ENCODE assay signal across 6 cellular contexts in genomic region chr16:13471478-13471877, GRCh38.
"Had no signal": no experiment of that assay in that cellular context is flagged by ENCODE, and none has a peak within 500 bp of the region (broad histone marks: within the 10 kb centered on the region; RNA-seq: fewer than 3 reads in every experiment).

No MANE protein-coding gene starts in this region.

- ATAC-seq: GM12878 had no signal

- H3K4me3 ChIP-seq: GM12878 had no signal

- DNase-seq: GDM1, GF-D8 had no signal

- FAIRE-seq: G401.6, GM12878, GM12891, GM18507 had no signal
